Comparison of ENCODE assay signal across 25 cellular contexts in genomic region chr7:66419210-66419609, GRCh38.
"Had no signal": no experiment of that assay in that cellular context is flagged by ENCODE, and none has a peak within 500 bp of the region (broad histone marks: within the 10 kb centered on the region; RNA-seq: fewer than 3 reads in every experiment).

No MANE protein-coding gene starts in this region.

- H3K27me3 ChIP-seq: esophagus squamous epithelium, heart right ventricle, ovary, suprapubic skin, thyroid gland, vagina had no signal

- H3K9me3 ChIP-seq: esophagus squamous epithelium, heart right ventricle, lower lobe of right lung, ovary, psoas muscle, suprapubic skin, thyroid gland, vagina had no signal

- ATAC-seq: heart right ventricle; left ventricle myocardium superior; lower lobe of right lung; naive thymus-derived CD8-positive, alpha-beta T cell; psoas muscle; right cardiac atrium; stimulated activated naive CD8-positive, alpha-beta T cell treated with anti-CD3 and anti-CD28 coated beads, Interleukin-15, amount 100 ng/mL, for 72 hours had no signal

- H3K4me3 ChIP-seq: esophagus squamous epithelium, heart right ventricle, lower lobe of right lung, ovary, psoas muscle, suprapubic skin, thyroid gland, vagina had no signal

- H3K36me3 ChIP-seq: lower lobe of right lung, ovary, suprapubic skin, thyroid gland, vagina had no signal

- H3K9me3 Mint-ChIP-seq: immature natural killer cell; naive thymus-derived CD8-positive, alpha-beta T cell; nephron progenitor cell; stimulated activated naive CD8-positive, alpha-beta T cell treated with anti-CD3 and anti-CD28 coated beads, Interleukin-15, amount 100 ng/mL, for 72 hours had no signal

- H3K27ac ChIP-seq: esophagus squamous epithelium, heart right ventricle, lower lobe of right lung, ovary, psoas muscle, suprapubic skin, thyroid gland, vagina had no signal

- H3K27ac Mint-ChIP-seq: immature natural killer cell; naive thymus-derived CD8-positive, alpha-beta T cell; nephron progenitor cell; stimulated activated naive CD8-positive, alpha-beta T cell treated with anti-CD3 and anti-CD28 coated beads, Interleukin-15, amount 100 ng/mL, for 72 hours had no signal

- DNase-seq: effector CD8-positive, alpha-beta T cell; esophagus squamous epithelium; foreskin melanocyte; glutamatergic neuron; heart right ventricle; hypothalamus; immature natural killer cell; left ventricle myocardium superior; lower lobe of right lung; naive thymus-derived CD8-positive, alpha-beta T cell; nephron progenitor cell; occipital lobe; ovary; posterior cingulate gyrus; psoas muscle; right cardiac atrium; small intestine; stimulated activated CD4-positive, alpha-beta T cell treated with anti-CD3 and anti-CD28 coated beads, Interleukin-15, amount 100 ng/mL, for 24 hours; stimulated activated CD4-positive, alpha-beta T cell treated with anti-CD3 and anti-CD28 coated beads, Interleukin-2, amount 100 ng/mL, for 48 hours; stimulated activated naive CD4-positive, alpha-beta T cell; stimulated activated naive CD8-positive, alpha-beta T cell treated with anti-CD3 and anti-CD28 coated beads, Interleukin-15, amount 100 ng/mL, for 72 hours; thyroid gland; trophoblast cell had no signal

- H3K4me3 Mint-ChIP-seq: immature natural killer cell; naive thymus-derived CD8-positive, alpha-beta T cell; nephron progenitor cell; stimulated activated naive CD8-positive, alpha-beta T cell treated with anti-CD3 and anti-CD28 coated beads, Interleukin-15, amount 100 ng/mL, for 72 hours had no signal

- H3K27me3 Mint-ChIP-seq: naive thymus-derived CD8-positive, alpha-beta T cell; stimulated activated naive CD8-positive, alpha-beta T cell treated with anti-CD3 and anti-CD28 coated beads, Interleukin-15, amount 100 ng/mL, for 72 hours had no signal
